11 cellular contexts compared by ENCODE assay signal in genomic region chr2:9380702-9381628, GRCh38. TPM values are rescaled to one million over a fixed set of nuclear protein-coding genes. Genes with fewer than 3 reads are reported as not detected.
A peak's percentile ranks its signal among the peaks of the same experiment; 100 is the strongest.
DNase-seq lines count a peak whose midpoint lies in the region; ATAC-seq and TF ChIP-seq lines count a peak whose summit lies in the region.
"Had no signal": no experiment of that assay in that cellular context is flagged by ENCODE, and none has a peak within 500 bp of the region (broad histone marks: within the 10 kb centered on the region; RNA-seq: fewer than 3 reads in every experiment).

No MANE protein-coding gene starts in this region.

- intact Hi-C loops in left ventricle myocardium superior (cut with micrococcal nuclease): no loop called here
- intact Hi-C loops in CD4-positive, alpha-beta T cell (cut with DNase I, micrococcal nuclease): no loop called here

- no peak for TF ChIP-seq CTCF in astrocyte of the cerebellum (IDR thresholded peaks at IDR 0.05; ENCODE audit: low read depth, low read length, missing control alignments)
- TF ChIP-seq CTCF in CD4-positive, alpha-beta T cell (IDR thresholded peaks at IDR 0.05): no peak

- no peaks in the 10 kb centered on the region for H3K27me3 Mint-ChIP-seq in CD4-positive, alpha-beta T cell

- no peak overlapping the region for H3K27ac ChIP-seq in CD4-positive, alpha-beta T cell (ENCODE audit: low read depth, low read length)

- POLR2A ChIA-PET in CD4-positive, alpha-beta T cell (lab: Charles Lee): no interaction called here

- no peak overlapping the region for H3K4me3 Mint-ChIP-seq in stimulated activated effector memory CD8-positive, alpha-beta T cell treated with anti-CD3 and anti-CD28 coated beads, Interleukin-12 subunit alpha, Interleukin-12 subunit beta, amount 100 ng/mL, for 72 hours
- H3K4me3 Mint-ChIP-seq in CD4-positive, alpha-beta T cell: no peak overlapping the region

- no peaks in the 10 kb centered on the region for H3K27me3 ChIP-seq in CD4-positive, alpha-beta T cell (ENCODE audit: control insufficient read depth, insufficient read depth, low read length)

- CTCF ChIA-PET in CD4-positive, alpha-beta T cell (lab: Charles Lee): no interaction called here

- no peaks in the 10 kb centered on the region for H3K9me3 Mint-ChIP-seq in stimulated activated effector memory CD8-positive, alpha-beta T cell treated with anti-CD3 and anti-CD28 coated beads, Interleukin-12 subunit alpha, Interleukin-12 subunit beta, amount 100 ng/mL, for 72 hours
- H3K9me3 Mint-ChIP-seq in CD4-positive, alpha-beta T cell: no peaks in the 10 kb centered on the region
- H3K9me3 Mint-ChIP-seq: activated T-helper 2 cell treated with anti-CD3 and anti-CD28 coated beads, Interferon-gamma antibody, Interleukin-2, Interleukin-4, amounts not matched to agents 10 μg/mL and 5 μg/mL and 100 μg/mL, durations not matched to agents 14 hours and 24 hours and 36 hours had no signal

- no peaks in the 10 kb centered on the region for H3K36me3 Mint-ChIP-seq in stimulated activated effector memory CD8-positive, alpha-beta T cell treated with anti-CD3 and anti-CD28 coated beads, Interleukin-12 subunit alpha, Interleukin-12 subunit beta, amount 100 ng/mL, for 72 hours
- no peaks in the 10 kb centered on the region for H3K36me3 Mint-ChIP-seq in CD4-positive, alpha-beta T cell (ENCODE audit: low read depth)

- no peak overlapping the region for H3K4me3 ChIP-seq in astrocyte of the cerebellum (ENCODE audit: low read depth, low read length)
- H3K4me3 ChIP-seq: GM12878 had no signal

- ATAC-seq in left ventricle myocardium superior (peak; percentile 71), HG02678 (IDR thresholded peaks at IDR 0.05; ENCODE audit: unreplicated experiment) (no peak), GM21576 (IDR thresholded peaks at IDR 0.05; ENCODE audit: unreplicated experiment) (no peak)
- peak; percentile 25 for ATAC-seq in stimulated activated effector memory CD8-positive, alpha-beta T cell treated with anti-CD3 and anti-CD28 coated beads, Interleukin-12 subunit alpha, Interleukin-12 subunit beta, amount 100 ng/mL, for 72 hours
- ATAC-seq in CD4-positive, alpha-beta T cell (ENCODE audit: poor library complexity): no peak
- ATAC-seq: GM12878 had no signal

- H3K27ac Mint-ChIP-seq in stimulated activated effector memory CD8-positive, alpha-beta T cell treated with anti-CD3 and anti-CD28 coated beads, Interleukin-12 subunit alpha, Interleukin-12 subunit beta, amount 100 ng/mL, for 72 hours: no peak overlapping the region
- H3K27ac Mint-ChIP-seq in CD4-positive, alpha-beta T cell: no peak overlapping the region
- H3K27ac Mint-ChIP-seq: activated T-helper 2 cell treated with anti-CD3 and anti-CD28 coated beads, Interferon-gamma antibody, Interleukin-2, Interleukin-4, amounts not matched to agents 10 μg/mL and 5 μg/mL and 100 μg/mL, durations not matched to agents 14 hours and 24 hours and 36 hours had no signal

- no peaks in the 10 kb centered on the region for H3K4me1 Mint-ChIP-seq in stimulated activated effector memory CD8-positive, alpha-beta T cell treated with anti-CD3 and anti-CD28 coated beads, Interleukin-12 subunit alpha, Interleukin-12 subunit beta, amount 100 ng/mL, for 72 hours
- H3K4me1 Mint-ChIP-seq in CD4-positive, alpha-beta T cell (ENCODE audit: low read depth): no peaks in the 10 kb centered on the region

- no peaks in the 10 kb centered on the region for H3K9me3 ChIP-seq in CD4-positive, alpha-beta T cell (ENCODE audit: control insufficient read depth, low read length)

- DNase-seq in HCEC 1CT (peak; percentile 91), astrocyte of the cerebellum (ENCODE audit: low read depth) (peak; percentile 85), left ventricle myocardium superior (peak; percentile 46), SKM-1 treated with dmso at 0.1 percent for 144 hours (lab: John Stamatoyannopoulos, UW; ENCODE audit: unreplicated experiment) (no peak)
- no peak for DNase-seq in stimulated activated effector memory CD8-positive, alpha-beta T cell treated with anti-CD3 and anti-CD28 coated beads, Interleukin-12 subunit alpha, Interleukin-12 subunit beta, amount 100 ng/mL, for 72 hours (ENCODE audit: low spot score in 2 of 2)
- DNase-seq in CD4-positive, alpha-beta T cell: no peak
- DNase-seq: stimulated activated CD8-positive, alpha-beta memory T cell treated with anti-CD3 and anti-CD28 coated beads, Interleukin-4, amount 100 ng/mL, for 48 hours had no signal

- in situ Hi-C loops in astrocyte of the cerebellum (cut with HindIII; ENCODE audit: low sequenced_read_pairs): no loop called here

RNA-seq across cellular contexts. Expression of gene ITGB1BP1, which starts 42.4 kb away (rescaled TPM):
- 102 TPM for total RNA-seq in left ventricle myocardium superior
- 10 to 100 TPM; 24.4 to 25.0 TPM for total RNA-seq in CD4-positive, alpha-beta T cell

RNA-seq across cellular contexts. Expression of gene CPSF3, which starts 42.5 kb away (rescaled TPM):
- 15.5 TPM for total RNA-seq in left ventricle myocardium superior
- 10 to 100 TPM; 13.2 to 13.8 TPM for total RNA-seq in CD4-positive, alpha-beta T cell

Comparison
In these comparisons a context has a peak if more than half of its experiments do, and no peak if none do; other contexts are left out.
1. DNase-seq: peak in HCEC 1CT (single experiment), astrocyte of the cerebellum (single experiment) and left ventricle myocardium superior (single experiment); none in stimulated activated effector memory CD8-positive, alpha-beta T cell treated with anti-CD3 and anti-CD28 coated beads, Interleukin-12 subunit alpha, Interleukin-12 subunit beta, amount 100 ng/mL, for 72 hours (0 of 2), CD4-positive, alpha-beta T cell (0 of 10) and SKM-1 treated with dmso at 0.1 percent for 144 hours (single experiment).
2. ATAC-seq: peak in left ventricle myocardium superior (single experiment) and stimulated activated effector memory CD8-positive, alpha-beta T cell treated with anti-CD3 and anti-CD28 coated beads, Interleukin-12 subunit alpha, Interleukin-12 subunit beta, amount 100 ng/mL, for 72 hours (single experiment); none in HG02678 (single experiment), CD4-positive, alpha-beta T cell (single experiment) and GM21576 (single experiment).